In the genomic region with DNA sequence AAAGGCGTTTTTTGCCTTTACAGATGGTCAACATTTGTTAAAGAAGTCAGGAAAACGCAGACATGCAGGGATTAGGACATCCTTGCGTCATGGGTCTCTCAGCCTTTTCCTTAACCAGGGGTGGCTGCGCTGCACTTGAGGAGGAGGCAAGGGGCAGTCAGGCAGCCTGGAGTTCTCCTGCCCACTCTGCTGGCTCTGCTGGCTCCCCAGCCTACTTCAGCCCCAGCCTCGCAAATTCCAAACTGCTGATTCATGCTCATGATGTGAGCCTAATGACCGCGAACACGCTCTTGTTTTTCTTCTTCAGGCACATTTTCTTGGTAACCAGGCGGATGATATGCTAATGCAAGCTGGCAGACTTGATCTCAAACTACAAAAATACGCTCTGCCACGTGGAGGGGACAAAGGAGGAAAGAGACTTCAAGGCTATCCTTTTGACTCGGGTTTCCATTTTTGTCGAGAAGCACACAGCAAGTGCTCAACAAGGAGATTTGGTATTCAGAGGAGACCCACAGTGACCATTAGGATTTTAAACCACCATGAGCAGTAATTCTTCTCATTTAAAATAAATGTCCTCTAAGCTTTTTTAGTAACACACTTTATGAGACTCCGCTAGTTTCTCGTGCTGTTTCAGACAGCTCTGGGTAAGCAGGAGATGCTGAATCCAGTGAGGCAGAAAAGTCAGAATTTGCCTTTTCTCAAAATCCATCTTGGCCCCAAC, we compare ENCODE assay signal across 8 cellular contexts.
DNase-seq lines count a peak whose midpoint lies in the region; TF ChIP-seq lines count a peak whose summit lies in the region.

No MANE protein-coding gene starts in this region.

- H3K4me2 ChIP-seq in hepatocyte, result peak overlapping the region; percentile 65

- H3K27me3 ChIP-seq in hepatocyte (no peaks in the 10 kb centered on the region), rectal smooth muscle tissue (ENCODE audit: control insufficient read depth, insufficient read depth, low read length) (no peaks in the 10 kb centered on the region)

- H3K79me2 ChIP-seq in hepatocyte, result no peaks in the 10 kb centered on the region

- no peak overlapping the region for H3K9ac ChIP-seq in rectal smooth muscle tissue (ENCODE audit: low read length)

- H3K36me3 ChIP-seq in hepatocyte (replicated peaks; ENCODE audit: insufficient read depth, low read depth), result no peaks in the 10 kb centered on the region
- no peaks in the 10 kb centered on the region for H3K36me3 ChIP-seq in rectal smooth muscle tissue (ENCODE audit: control insufficient read depth, insufficient read depth, low read length)

- in situ Hi-C loops in astrocyte of the spinal cord (cut with HindIII; ENCODE audit: low sequenced_read_pairs), result no loop called here

- H3K4me3 ChIP-seq in astrocyte of the spinal cord (ENCODE audit: low read depth, low read length) (peak overlapping the region; percentile 26), hepatocyte (no peak overlapping the region), rectal smooth muscle tissue (ENCODE audit: low read length) (peak overlapping the region; percentile 46)

- H3K9me2 ChIP-seq in hepatocyte (replicated peaks; ENCODE audit: insufficient read depth), result no peaks in the 10 kb centered on the region

- no peaks in the 10 kb centered on the region for H4K20me1 ChIP-seq in hepatocyte (ENCODE audit: insufficient read depth, poor library complexity, severe bottlenecking)

- H3K27ac ChIP-seq in hepatocyte, result peak overlapping the region; percentile 91
- H3K27ac ChIP-seq in rectal smooth muscle tissue (ENCODE audit: low read depth, low read length), result peak overlapping the region; percentile 76

- 18% methylated on average over 15 of the region's 15 CpGs for WGBS in hepatocyte (ENCODE audit: low lambda C conversion rate, missing lambda C conversion rate)

- TF ChIP-seq CTCF in astrocyte of the spinal cord (IDR thresholded peaks at IDR 0.05; ENCODE audit: low read depth, low read length), result peak; percentile 2
- no peak for TF ChIP-seq CTCF in hepatocyte (IDR thresholded peaks at IDR 0.05; ENCODE audit: poor library complexity)

- no peaks in the 10 kb centered on the region for H3K9me3 ChIP-seq in hepatocyte (ENCODE audit: low read depth)

- peak; percentile 56 for DNase-seq in DMS 273 treated with DMSO at 0.1 percent for 48 hours (lab: John Stamatoyannopoulos, UW)
- DNase-seq in NCI-H1048 (lab: John Stamatoyannopoulos, UW), result peak; percentile 7
- peak; percentile 99 for DNase-seq in astrocyte of the spinal cord (ENCODE audit: low read depth, low spot score)
- peak; percentile 91 for DNase-seq in hepatocyte (ENCODE audit: low spot score)
- DNase-seq in NCI-H146 (lab: John Stamatoyannopoulos, UW), result no peak
- DNase-seq in NCI-H82 (lab: John Stamatoyannopoulos, UW), result no peak
- DNase-seq in GM19240 (ENCODE audit: insufficient read length, low spot score), result no peak

- peak overlapping the region; percentile 7 for H2AFZ ChIP-seq in hepatocyte

- peaks cover 30% of the 10 kb centered on the region for H3K4me1 ChIP-seq in hepatocyte (ENCODE audit: insufficient read depth)
- peaks cover 19% of the 10 kb centered on the region for H3K4me1 ChIP-seq in rectal smooth muscle tissue (ENCODE audit: control insufficient read depth, insufficient read depth, low read length)

Comparison
In these comparisons a context has a peak if more than half of its experiments do, and no peak if none do; other contexts are left out.
1. DNase-seq: peak in DMS 273 treated with DMSO at 0.1 percent for 48 hours (single experiment), NCI-H1048 (single experiment), astrocyte of the spinal cord (single experiment) and hepatocyte (single experiment); none in NCI-H146 (single experiment), NCI-H82 (single experiment) and GM19240 (single experiment).